ENCODE assay signal across 12 cellular contexts in genomic region chr10:60521974-60522405, GRCh38.
DNase-seq lines count a peak whose midpoint lies in the region; ATAC-seq and TF ChIP-seq lines count a peak whose summit lies in the region.
"Had no signal": no experiment of that assay in that cellular context is flagged by ENCODE, and none has a peak within 500 bp of the region (broad histone marks: within the 10 kb centered on the region; RNA-seq: fewer than 3 reads in every experiment).

No MANE protein-coding gene starts in this region.

- no peaks in the 10 kb centered on the region for H3K9me3 Mint-ChIP-seq in chondrocyte (ENCODE audit: low read depth)
- H3K9me3 Mint-ChIP-seq: dendritic cell treated with granulocyte-macrophage colony-stimulating factor and Interleukin-4, amounts not matched to agents 40 ng/mL and 50 ng/mL, for 4 days had no signal

- peak overlapping the region; percentile 7; the same call in 1 of the 2 replicates for H3K4me2 ChIP-seq in SK-N-SH

- H3K4me1 ChIP-seq in HEK293 (ENCODE audit: control insufficient read depth, insufficient read depth, low read length) (peaks cover 24% of the 10 kb centered on the region), SK-N-SH (ENCODE audit: control insufficient read depth in 1 of 2, insufficient read depth in 2 of 2, low read depth in 1 of 2, low read length in 1 of 2) (peaks cover 35% of the 10 kb centered on the region in 2 experiments; a peak in 3 of 4 replicates)

- peaks cover 18% of the 10 kb centered on the region for H3K4me1 Mint-ChIP-seq in chondrocyte (ENCODE audit: low read depth)

- 30% methylated on average over 3 of the region's 3 CpGs for WGBS in SK-N-SH (ENCODE audit: low lambda C conversion rate)

- H3K79me2 ChIP-seq in SK-N-SH (ENCODE audit: insufficient read depth), result no peaks in the 10 kb centered on the region

- H3K9me2 ChIP-seq in SK-N-SH, result no peaks in the 10 kb centered on the region

- peak; percentile 91 to 97 for TF ChIP-seq EP300 in SK-N-SH (IDR thresholded peaks at IDR 0.05; ENCODE audit: borderline replicate concordance in 1 of 2, low read depth in 1 of 2, low read length in 1 of 2)

- no peak overlapping the region; the same call in 1 of the 2 replicates for H3K27ac ChIP-seq in HEK293 (ENCODE audit: extremely low read depth, low read depth, low read length)
- peak overlapping the region; percentile 53 to 98 for H3K27ac ChIP-seq in SK-N-SH (ENCODE audit: low read depth in 2 of 2, low read length in 1 of 2)

- H3K4me3 ChIP-seq in BJ (ENCODE audit: low read depth, low read length) (no peak overlapping the region), HEK293 (ENCODE audit: low read depth, low read length) (no peak overlapping the region), SK-N-SH (ENCODE audit: low read depth in 2 of 2, low read length in 1 of 2) (no peak overlapping the region; a peak in 1 of 4 replicates)

- H3K36me3 ChIP-seq in BJ (ENCODE audit: control insufficient read depth, insufficient read depth, low read length) (no peaks in the 10 kb centered on the region), HEK293 (ENCODE audit: control insufficient read depth in 2 of 2, insufficient read depth in 1 of 2, low read length in 2 of 2) (no peaks in the 10 kb centered on the region), SK-N-SH (replicated peaks in 1 of 2; ENCODE audit: control insufficient read depth in 1 of 2, insufficient read depth in 2 of 2, low read length in 1 of 2) (no peaks in the 10 kb centered on the region)

- H3K27me3 ChIP-seq in BJ (ENCODE audit: control insufficient read depth, insufficient read depth, low read length), result no peaks in the 10 kb centered on the region; the same call in 1 of the 2 replicates
- no peaks in the 10 kb centered on the region for H3K27me3 ChIP-seq in SK-N-SH (ENCODE audit: insufficient read depth)

- TF ChIP-seq CTCF in BJ (IDR thresholded peaks at IDR 0.05; ENCODE audit: insufficient read depth, low read depth, low read length), result no peak
- no peak for TF ChIP-seq CTCF in HEK293 (tag by site-specific recombination; IDR thresholded peaks at IDR 0.05)
- no peak for TF ChIP-seq CTCF in SK-N-SH (IDR thresholded peaks at IDR 0.05)
- TF ChIP-seq CTCF in chondrocyte (IDR thresholded peaks at IDR 0.05), result no peak

- no peaks in the 10 kb centered on the region for H3K27me3 Mint-ChIP-seq in chondrocyte (ENCODE audit: low read depth)
- H3K27me3 Mint-ChIP-seq: dendritic cell treated with granulocyte-macrophage colony-stimulating factor and Interleukin-4, amounts not matched to agents 40 ng/mL and 50 ng/mL, for 4 days had no signal

- H3K9me3 ChIP-seq in HEK293 (ENCODE audit: control insufficient read depth, insufficient read depth, low read depth, low read length) (no peaks in the 10 kb centered on the region), SK-N-SH (no peaks in the 10 kb centered on the region)

- peak overlapping the region; percentile 38; the same call in 1 of the 2 replicates for H2AFZ ChIP-seq in SK-N-SH (ENCODE audit: low read depth)

- peaks cover 32% of the 10 kb centered on the region for H3F3A ChIP-seq in SK-N-SH (replicated peaks; ENCODE audit: insufficient read depth)

- no peak for ATAC-seq in GM18511 (IDR thresholded peaks at IDR 0.05; ENCODE audit: unreplicated experiment)
- ATAC-seq: HCT116 had no signal

- H4K20me1 ChIP-seq in SK-N-SH (ENCODE audit: insufficient read depth), result no peaks in the 10 kb centered on the region

- H3K36me3 Mint-ChIP-seq in chondrocyte (ENCODE audit: low read depth), result no peaks in the 10 kb centered on the region

- peak; percentile 3; the same call in 1 of the 2 replicates for TF ChIP-seq RAD21 in SK-N-SH (IDR thresholded peaks at IDR 0.05; ENCODE audit: low read length)

- POLR2A ChIA-PET in BJ (lab: Charles Lee), result no interaction called here
- POLR2A ChIA-PET in HEK293 (lab: Yijun Ruan, JAX), result no interaction called here
- POLR2A ChIA-PET in SK-N-SH (lab: Yijun Ruan, JAX), result no interaction called here

- no peak overlapping the region for H3K4me3 Mint-ChIP-seq in chondrocyte (ENCODE audit: unreplicated experiment)
- H3K4me3 Mint-ChIP-seq: dendritic cell treated with granulocyte-macrophage colony-stimulating factor and Interleukin-4, amounts not matched to agents 40 ng/mL and 50 ng/mL, for 4 days had no signal

- DNase-seq in BJ (ENCODE audit: low read depth) (peak; percentile 51), SK-N-SH (peak; percentile 40), iPS DF 4.7 (ENCODE audit: extremely low read depth, low spot score) (peak; percentile 53), nucleus accumbens (lab: John Stamatoyannopoulos, UW) (no peak), chondrocyte (ENCODE audit: low spot score) (no peak), hypothalamus (lab: John Stamatoyannopoulos, UW) (no peak)
- DNase-seq: activated CD4-positive, CD25-positive, alpha-beta regulatory T cell; NCI-H1092 had no signal

- CTCF ChIA-PET in BJ (lab: Yijun Ruan, JAX), result no interaction called here
- CTCF ChIA-PET in HEK293 (lab: Yijun Ruan, JAX), result interaction anchor here (1.9 kb wide), 1 partner anchor 77 kb away, joined by 5 read pairs; no protein-coding TSS in a partner anchor
- CTCF ChIA-PET in SK-N-SH (lab: Yijun Ruan, JAX), result interaction anchor here (1.4 to 1.8 kb wide), 3 partner anchors 10 to 125 kb away, joined by 4 to 6 read pairs (median 5); no protein-coding TSS in a partner anchor

- peak overlapping the region; percentile 26; the same call in 1 of the 2 replicates for H3K9ac ChIP-seq in SK-N-SH

- H3K27ac Mint-ChIP-seq in chondrocyte (ENCODE audit: unreplicated experiment), result no peak overlapping the region
- H3K27ac Mint-ChIP-seq: dendritic cell treated with granulocyte-macrophage colony-stimulating factor and Interleukin-4, amounts not matched to agents 40 ng/mL and 50 ng/mL, for 4 days had no signal

TF ChIP-seq in HEK293, 187 proteins besides CTCF, POLR2A, EP300 and RAD21 (continues in another document):
- TF ChIP-seq PRDM6 (tag by site-specific recombination; IDR thresholded peaks at IDR 0.05) (peak; percentile 70), ZNF677 (tag by site-specific recombination; IDR thresholded peaks at IDR 0.05) (no peak), ZNF660 (tag by site-specific recombination; IDR thresholded peaks at IDR 0.05) (0 out of 2 replicates have a peak, but pooled peaks have one; percentile 41), ZNF362 (tag by site-specific recombination; IDR thresholded peaks at IDR 0.05) (peak; percentile 75)

TF ChIP-seq in SK-N-SH, 30 proteins besides CTCF, POLR2A, EP300 and RAD21 (continues in another document):
- TF ChIP-seq JUND (IDR thresholded peaks at IDR 0.05), result peak; percentile 93
- TF ChIP-seq RXRA (IDR thresholded peaks at IDR 0.05; ENCODE audit: borderline replicate concordance, low read depth), result peak; percentile 78; the same call in 1 of the 2 replicates
- TF ChIP-seq USF1 (IDR thresholded peaks at IDR 0.05; ENCODE audit: borderline replicate concordance, low read depth), result no peak
- peak; percentile 88 for TF ChIP-seq CHD2 (IDR thresholded peaks at IDR 0.05; ENCODE audit: low read length, partially characterized antibody)
- 0 out of 2 replicates have a peak, but pooled peaks have one; percentile 87 for TF ChIP-seq SIN3A (IDR thresholded peaks at IDR 0.05; ENCODE audit: borderline replicate concordance, low read depth, low read length)
- peak; percentile 92 for TF ChIP-seq PBX3 (IDR thresholded peaks at IDR 0.05)
- peak; percentile 95 for TF ChIP-seq GATA2 (CRISPR knock-in tag; IDR thresholded peaks at IDR 0.05)
- no peak for TF ChIP-seq TAF1 (IDR thresholded peaks at IDR 0.05; ENCODE audit: borderline replicate concordance, low read depth, low read length)
- TF ChIP-seq GABPA (IDR thresholded peaks at IDR 0.05; ENCODE audit: low read depth), result peak; percentile 39; the same call in 1 of the 2 replicates
- no peak for TF ChIP-seq USF2 (IDR thresholded peaks at IDR 0.05; ENCODE audit: borderline replicate concordance, low read depth, low read length)
- TF ChIP-seq EZH2phosphoT487 (IDR thresholded peaks at IDR 0.05; ENCODE audit: borderline replicate concordance, low read depth), result no peak
- TF ChIP-seq ZBTB33 (IDR thresholded peaks at IDR 0.05; ENCODE audit: borderline replicate concordance, low read depth), result peak; percentile 67; the same call in 1 of the 2 replicates

Comparison
In these comparisons a context has a peak if more than half of its experiments do, and no peak if none do; other contexts are left out.
1. DNase-seq: peak in BJ (single experiment), SK-N-SH (single experiment) and iPS DF 4.7 (single experiment); none in nucleus accumbens (0 of 56), chondrocyte (single experiment) and hypothalamus (0 of 51).